ENCODE assay signal across 14 cellular contexts in genomic region chr4:133565379-133565778, GRCh38.
A peak's percentile ranks its signal among the peaks of the same experiment; 100 is the strongest.
DNase-seq lines count a peak whose midpoint lies in the region; ATAC-seq, FAIRE-seq and TF ChIP-seq lines count a peak whose summit lies in the region.
"Had no signal": no experiment of that assay in that cellular context is flagged by ENCODE, and none has a peak within 500 bp of the region (broad histone marks: within the 10 kb centered on the region; RNA-seq: fewer than 3 reads in every experiment).

No MANE protein-coding gene starts in this region.

- no peak for FAIRE-seq in bronchial epithelial cell (lab: Jason Lieb, UNC)

- H3K4me3 ChIP-seq in bronchial epithelial cell (ENCODE audit: low read depth, low read length) (no peak overlapping the region), coronary artery (no peak overlapping the region)

- DNase-seq in HPDE6-E6E7 (ENCODE audit: extremely low spot score) (peak; percentile 39), NCI-H2107 treated with DMSO at 0.1 percent for 48 hours (lab: John Stamatoyannopoulos, UW; ENCODE audit: unreplicated experiment) (peak; percentile 86), bronchial epithelial cell (ENCODE audit: low read depth) (peak; percentile 3), non-pigmented ciliary epithelial cell (ENCODE audit: low read depth) (peak; percentile 44), coronary artery (ENCODE audit: low spot score) (no peak), MV-4-11 (lab: John Stamatoyannopoulos, UW) (no peak)
- DNase-seq: activated CD8-positive, alpha-beta T cell treated with anti-CD3 and anti-CD28 coated beads, Interleukin-2, amount 10 ng/mL, durations not matched to agents 7 days and 5 days; erythroblast; kidney glomerular epithelial cell; NCI-H2029 treated with DMSO at 0.1 percent for 48 hours; stimulated activated naive CD8-positive, alpha-beta T cell treated with anti-CD3 and anti-CD28 coated beads, Interleukin-15, Interleukin-2, amounts not matched to agents 100 U/mL and 50 U/mL, for 24 hours; T-helper 1 cell had no signal

- H3K36me3 ChIP-seq in bronchial epithelial cell (ENCODE audit: control insufficient read depth, insufficient read depth, low read length) = no peaks in the 10 kb centered on the region
- H3K36me3 ChIP-seq: neutrophil had no signal

- TF ChIP-seq CTCF in bronchial epithelial cell (IDR thresholded peaks at IDR 0.05; ENCODE audit: insufficient read depth, low read length, severe bottlenecking) (no peak), coronary artery (IDR thresholded peaks at IDR 0.05) (no peak)

- no peak overlapping the region for H3K27ac ChIP-seq in coronary artery
- H3K27ac ChIP-seq: neutrophil had no signal

- ATAC-seq in GM21423 (IDR thresholded peaks at IDR 0.05; ENCODE audit: unreplicated experiment) = no peak
- ATAC-seq: activated CD8-positive, alpha-beta T cell treated with anti-CD3 and anti-CD28 coated beads, Interleukin-2, amount 10 ng/mL, durations not matched to agents 7 days and 5 days; stimulated activated naive CD8-positive, alpha-beta T cell treated with anti-CD3 and anti-CD28 coated beads, Interleukin-15, Interleukin-2, amounts not matched to agents 100 U/mL and 50 U/mL, for 24 hours had no signal

- no peaks in the 10 kb centered on the region for H3K27me3 ChIP-seq in bronchial epithelial cell (ENCODE audit: control insufficient read depth, insufficient read depth, low read length)
- H3K27me3 ChIP-seq: neutrophil had no signal

Comparison
In these comparisons a context has a peak if more than half of its experiments do, and no peak if none do; other contexts are left out.
1. DNase-seq: peak in HPDE6-E6E7 (single experiment), NCI-H2107 treated with DMSO at 0.1 percent for 48 hours (single experiment), bronchial epithelial cell (single experiment) and non-pigmented ciliary epithelial cell (single experiment); none in coronary artery (single experiment) and MV-4-11 (single experiment).